In genomic region chr1:94917251-94917650, GRCh38 we compare ENCODE assay signal across 23 cellular contexts.
"Had no signal": no experiment of that assay in that cellular context is flagged by ENCODE, and none has a peak within 500 bp of the region (broad histone marks: within the 10 kb centered on the region; RNA-seq: fewer than 3 reads in every experiment).

No MANE protein-coding gene starts in this region.

- H3K27me3 ChIP-seq: breast epithelium had no signal

- DNase-seq: activated B cell treated with CpG ODN at 0.5 μM for 24 hours; activated CD4-positive, alpha-beta memory T cell treated with anti-CD3 and anti-CD28 coated beads for 36 hours; activated CD4-positive, alpha-beta T cell treated with anti-CD3 and anti-CD28 coated beads for 1 hour; activated CD4-positive, alpha-beta T cell treated with anti-CD3 and anti-CD28 coated beads, Interleukin-2, amount 10 ng/mL, durations not matched to agents 24 days and 14 days; activated CD8-positive, alpha-beta memory T cell treated with anti-CD3 and anti-CD28 coated beads for 24 hours; activated gamma-delta T cell; activated naive CD4-positive, alpha-beta T cell treated with anti-CD3 and anti-CD28 coated beads for 36 hours; activated T-cell treated with anti-CD3 and anti-CD28 coated beads, Interleukin-2, amount 50 U/mL, for 4 hours; amygdala; caudate nucleus; MM.1S; NCI-H1105; NCI-H1436; NCI-H1694 treated with DMSO at 0.1 percent for 48 hours; NCI-H2029 treated with DMSO at 0.1 percent for 48 hours; NCI-H510A treated with DMSO at 0.1 percent for 48 hours; PC-3; SIG-M5; T-cell; T-helper 2 cell; T1000 had no signal

- H3K9me3 ChIP-seq: breast epithelium had no signal

- H3K4me3 Mint-ChIP-seq: activated B cell treated with CpG ODN at 0.5 μM for 24 hours; activated CD4-positive, alpha-beta memory T cell treated with anti-CD3 and anti-CD28 coated beads for 36 hours; activated CD4-positive, alpha-beta T cell treated with anti-CD3 and anti-CD28 coated beads, Interleukin-2, amount 10 ng/mL, durations not matched to agents 24 days and 14 days; activated naive CD4-positive, alpha-beta T cell treated with anti-CD3 and anti-CD28 coated beads for 36 hours; activated naive CD8-positive, alpha-beta T cell; activated T-cell treated with anti-CD3 and anti-CD28 coated beads, Interleukin-2, amount 50 U/mL, for 4 hours; T-cell had no signal

- H3K4me3 ChIP-seq: breast epithelium had no signal

- ATAC-seq: activated T-cell treated with anti-CD3 and anti-CD28 coated beads, Interleukin-2, amount 50 U/mL, for 4 hours; PC-3; T-cell had no signal

- H3K4me1 Mint-ChIP-seq: activated B cell treated with CpG ODN at 0.5 μM for 24 hours; activated CD4-positive, alpha-beta T cell treated with anti-CD3 and anti-CD28 coated beads, Interleukin-2, amount 10 ng/mL, durations not matched to agents 24 days and 14 days; T-cell had no signal

- H3K36me3 Mint-ChIP-seq: activated CD4-positive, alpha-beta memory T cell treated with anti-CD3 and anti-CD28 coated beads for 36 hours; T-cell had no signal

- H3K9me3 Mint-ChIP-seq: activated B cell treated with CpG ODN at 0.5 μM for 24 hours; activated CD4-positive, alpha-beta memory T cell treated with anti-CD3 and anti-CD28 coated beads for 36 hours; activated CD4-positive, alpha-beta T cell treated with anti-CD3 and anti-CD28 coated beads, Interleukin-2, amount 10 ng/mL, durations not matched to agents 24 days and 14 days; activated naive CD4-positive, alpha-beta T cell treated with anti-CD3 and anti-CD28 coated beads for 36 hours; activated T-cell treated with anti-CD3 and anti-CD28 coated beads, Interleukin-2, amount 50 U/mL, for 4 hours; T-cell had no signal

- H3K27ac Mint-ChIP-seq: activated B cell treated with CpG ODN at 0.5 μM for 24 hours; activated CD4-positive, alpha-beta memory T cell treated with anti-CD3 and anti-CD28 coated beads for 36 hours; activated CD4-positive, alpha-beta T cell treated with anti-CD3 and anti-CD28 coated beads, Interleukin-2, amount 10 ng/mL, durations not matched to agents 24 days and 14 days; activated naive CD4-positive, alpha-beta T cell treated with anti-CD3 and anti-CD28 coated beads for 36 hours; activated naive CD8-positive, alpha-beta T cell; T-cell had no signal

- H3K36me3 ChIP-seq: breast epithelium had no signal

- H3K27ac ChIP-seq: breast epithelium had no signal
